22 cellular contexts compared by ENCODE assay signal in genomic region chr5:162591724-162592123, GRCh38.
A peak's percentile ranks its signal among the peaks of the same experiment; 100 is the strongest.
DNase-seq lines count a peak whose midpoint lies in the region; ATAC-seq, FAIRE-seq and TF ChIP-seq lines count a peak whose summit lies in the region.
"Had no signal": no experiment of that assay in that cellular context is flagged by ENCODE, and none has a peak within 500 bp of the region (broad histone marks: within the 10 kb centered on the region; RNA-seq: fewer than 3 reads in every experiment).

No MANE protein-coding gene starts in this region.

- TF ChIP-seq EP300 in HepG2 (IDR thresholded peaks at IDR 0.05; ENCODE audit: low read depth in 2 of 2, low read length in 2 of 2) = no peak
- TF ChIP-seq EP300 in HepG2 (CRISPR knock-in tag; IDR thresholded peaks at IDR 0.05; ENCODE audit: borderline replicate concordance) = no peak

- TF ChIP-seq POLR2A in HepG2 (IDR thresholded peaks at IDR 0.05; ENCODE audit: insufficient read depth in 1 of 2, low read depth in 2 of 2, low read length in 2 of 2) (no peak), right lobe of liver (IDR thresholded peaks at IDR 0.05) (no peak)

- H3K4me3 Mint-ChIP-seq in WTC11 = no peak overlapping the region
- H3K4me3 Mint-ChIP-seq in CD8-positive, alpha-beta T cell = no peak overlapping the region
- H3K4me3 Mint-ChIP-seq: CD14-positive monocyte; CD4-positive, alpha-beta memory T cell; CD4-positive, CD25-positive, alpha-beta regulatory T cell had no signal

- DNase-seq in HepG2 (ENCODE audit: low spot score) = no peak
- DNase-seq in right lobe of liver = no peak
- DNase-seq in WTC11 (ENCODE audit: low spot score) = no peak
- DNase-seq in mesendoderm = peak; percentile 4
- DNase-seq in NCI-H748 treated with DMSO at 0.1 percent for 48 hours (lab: John Stamatoyannopoulos, UW) = no peak
- no peak for DNase-seq in CD8-positive, alpha-beta T cell
- DNase-seq: 8988T; ACHN; BE2C; C1 segment of cervical spinal cord; Caco-2; CD4-positive, alpha-beta memory T cell; CD4-positive, CD25-positive, alpha-beta regulatory T cell; DMS79 treated with DMSO at 0.1 percent for 48 hours; GF-D8 had no signal

- no peaks in the 10 kb centered on the region for H3K79me2 ChIP-seq in HepG2 (ENCODE audit: insufficient read depth, low read length)
- no peaks in the 10 kb centered on the region for H3K79me2 ChIP-seq in mesendoderm (ENCODE audit: control insufficient read depth, insufficient read depth, low read length)

- H3K23ac ChIP-seq in mesendoderm (ENCODE audit: low read length) = no peak overlapping the region

- POLR2A ChIA-PET in HepG2 (lab: Yijun Ruan, JAX) (no interaction called here), WTC11 (lab: Charles Lee) (no interaction called here)
- POLR2A ChIA-PET in CD8-positive, alpha-beta T cell (lab: Charles Lee) = no interaction called here

- no peak for FAIRE-seq in HepG2 (lab: Jason Lieb, UNC)
- FAIRE-seq: A204.1, D721Med, G401.6, GM12891, GM19239 had no signal

- H3K9me3 Mint-ChIP-seq in WTC11 = peaks cover 38% of the 10 kb centered on the region
- peaks cover 12% of the 10 kb centered on the region for H3K9me3 Mint-ChIP-seq in CD8-positive, alpha-beta T cell

- H2AK5ac ChIP-seq in mesendoderm (ENCODE audit: low read length) = no peak overlapping the region

- H4K8ac ChIP-seq in mesendoderm (ENCODE audit: low read depth, low read length) = no peak overlapping the region

- H3K9me3 ChIP-seq in HepG2 (ENCODE audit: low read length) (peaks cover 88% of the 10 kb centered on the region), right lobe of liver (peaks cover 0 to 4% (median 0%) of the 10 kb centered on the region in 4 donors)
- H3K9me3 ChIP-seq in CD8-positive, alpha-beta T cell (ENCODE audit: low read length) = no peaks in the 10 kb centered on the region
- H3K9me3 ChIP-seq: BE2C, BLaER1, Caco-2 had no signal

- H3K27ac ChIP-seq in HepG2 (ENCODE audit: extremely low read length, insufficient read depth, low read length) (no peak overlapping the region), right lobe of liver (no peak overlapping the region), mesendoderm (ENCODE audit: low read depth, low read length) (no peak overlapping the region)
- H3K27ac ChIP-seq in CD8-positive, alpha-beta T cell (ENCODE audit: low read depth, low read length) = no peak overlapping the region
- H3K27ac ChIP-seq: BLaER1 had no signal

- no peak overlapping the region for H2BK5ac ChIP-seq in mesendoderm (ENCODE audit: low read length)

- no peak overlapping the region for H2BK120ac ChIP-seq in mesendoderm (ENCODE audit: low read depth, low read length)

- in situ Hi-C loops in HepG2 (cut with HindIII; ENCODE audit: extremely low pct_ligation_motif_present, low pct_unique_long_range_greater_than_20kb) = no loop called here

- H3K4me1 Mint-ChIP-seq in WTC11 = peaks cover 3% of the 10 kb centered on the region; the same call in 1 of the 2 replicates
- no peaks in the 10 kb centered on the region for H3K4me1 Mint-ChIP-seq in CD8-positive, alpha-beta T cell (ENCODE audit: low read depth)
- H3K4me1 Mint-ChIP-seq: CD14-positive monocyte; CD4-positive, alpha-beta memory T cell; CD4-positive, CD25-positive, alpha-beta regulatory T cell had no signal

- no peak overlapping the region for H2AFZ ChIP-seq in HepG2 (ENCODE audit: low read length)

- no peak overlapping the region for H3K56ac ChIP-seq in mesendoderm (ENCODE audit: low read length)

- CTCF ChIA-PET in HepG2 (lab: Yijun Ruan, JAX; ENCODE audit: low intra/inter-chr PET ratio, low total read pairs) = no interaction called here
- CTCF ChIA-PET in WTC11 (lab: Charles Lee) = no interaction called here
- CTCF ChIA-PET in CD8-positive, alpha-beta T cell (lab: Charles Lee) = no interaction called here

- ATAC-seq in HepG2 (no peak), right lobe of liver (no peak), WTC11 (no peak)
- no peak for ATAC-seq in CD8-positive, alpha-beta T cell

- H3K27me3 Mint-ChIP-seq in WTC11 (ENCODE audit: low read depth) = no peaks in the 10 kb centered on the region
- H3K27me3 Mint-ChIP-seq in CD8-positive, alpha-beta T cell (ENCODE audit: low read depth) = no peaks in the 10 kb centered on the region
- H3K27me3 Mint-ChIP-seq: CD4-positive, alpha-beta memory T cell; CD4-positive, CD25-positive, alpha-beta regulatory T cell had no signal

- no peak overlapping the region for H3K4me3 ChIP-seq in HepG2 (replicated peaks in 1 of 3; ENCODE audit: insufficient read depth in 1 of 3, low read depth in 2 of 3, low read length in 3 of 3)
- no peak overlapping the region for H3K4me3 ChIP-seq in right lobe of liver
- H3K4me3 ChIP-seq in mesendoderm (ENCODE audit: low read length) = no peak overlapping the region
- H3K4me3 ChIP-seq in CD8-positive, alpha-beta T cell (ENCODE audit: low read depth, low read length) = no peak overlapping the region
- H3K4me3 ChIP-seq: BLaER1 had no signal

- no peak overlapping the region for H3K18ac ChIP-seq in mesendoderm (ENCODE audit: low read length)

- no peaks in the 10 kb centered on the region for H3K79me1 ChIP-seq in mesendoderm (ENCODE audit: low read length)

- peaks cover 17% of the 10 kb centered on the region for H3K36me3 Mint-ChIP-seq in WTC11
- H3K36me3 Mint-ChIP-seq in CD8-positive, alpha-beta T cell = no peaks in the 10 kb centered on the region
- H3K36me3 Mint-ChIP-seq: CD14-positive monocyte; CD4-positive, alpha-beta memory T cell; CD4-positive, CD25-positive, alpha-beta regulatory T cell had no signal

- H3K4me1 ChIP-seq in HepG2 (ENCODE audit: insufficient read depth, low read length) (no peaks in the 10 kb centered on the region), right lobe of liver (no peaks in the 10 kb centered on the region), mesendoderm (ENCODE audit: control insufficient read depth, low read depth, low read length) (no peaks in the 10 kb centered on the region)
- H3K4me1 ChIP-seq in CD8-positive, alpha-beta T cell (ENCODE audit: insufficient read depth, low read length) = no peaks in the 10 kb centered on the region
- H3K4me1 ChIP-seq: BE2C, BLaER1, Caco-2 had no signal

- H4K20me1 ChIP-seq in HepG2 (ENCODE audit: insufficient read depth, low read length) = no peaks in the 10 kb centered on the region
- H4K20me1 ChIP-seq: BLaER1 had no signal

- no peak for TF ChIP-seq RAD21 in HepG2 (CRISPR knock-in tag; IDR thresholded peaks at IDR 0.05)

- H3K9ac ChIP-seq in HepG2 (ENCODE audit: insufficient read depth, low read depth, low read length) (no peak overlapping the region), mesendoderm (ENCODE audit: low read length) (no peak overlapping the region)
- H3K9ac ChIP-seq: BLaER1 had no signal

- intact Hi-C loops in HepG2 (cut with micrococcal nuclease; ENCODE audit: unreplicated experiment) (no loop called here), right lobe of liver (cut with DNase I) (no loop called here)
- intact Hi-C loops in CD8-positive, alpha-beta T cell (cut with DNase I, micrococcal nuclease) = no loop called here

- no peak overlapping the region for H2BK15ac ChIP-seq in mesendoderm (replicated peaks; ENCODE audit: low read depth)

- TF ChIP-seq CTCF in HepG2 (CRISPR knock-in tag; IDR thresholded peaks at IDR 0.05) (no peak), right lobe of liver (IDR thresholded peaks at IDR 0.05) (no peak), WTC11 (IDR thresholded peaks at IDR 0.05) (no peak)
- no peak for TF ChIP-seq CTCF in CD8-positive, alpha-beta T cell (IDR thresholded peaks at IDR 0.05)

- H3K4me2 ChIP-seq in HepG2 (ENCODE audit: low read depth, low read length) (no peak overlapping the region), mesendoderm (ENCODE audit: low read length) (no peak overlapping the region)
- H3K4me2 ChIP-seq: BLaER1 had no signal

- no peak overlapping the region for H3K27ac Mint-ChIP-seq in WTC11
- H3K27ac Mint-ChIP-seq in CD8-positive, alpha-beta T cell = no peak overlapping the region
- H3K27ac Mint-ChIP-seq: CD14-positive monocyte; CD4-positive, alpha-beta memory T cell; CD4-positive, CD25-positive, alpha-beta regulatory T cell had no signal

- no peak overlapping the region for H3K4ac ChIP-seq in mesendoderm (ENCODE audit: low read depth, low read length)

- H4K5ac ChIP-seq in mesendoderm (ENCODE audit: low read length) = no peak overlapping the region

- no peaks in the 10 kb centered on the region for H3K27me3 ChIP-seq in HepG2 (ENCODE audit: control insufficient read depth in 1 of 2, insufficient read depth in 2 of 2, low read length in 2 of 2)
- no peaks in the 10 kb centered on the region for H3K27me3 ChIP-seq in right lobe of liver
- no peaks in the 10 kb centered on the region for H3K27me3 ChIP-seq in mesendoderm (ENCODE audit: insufficient read depth, low read length, poor library complexity)
- no peaks in the 10 kb centered on the region for H3K27me3 ChIP-seq in CD8-positive, alpha-beta T cell (ENCODE audit: insufficient read depth, low read length)
- H3K27me3 ChIP-seq: BE2C, BLaER1 had no signal

- no TSS peak for BruUV-seq in HepG2 (replicated peaks; lab: Mats Ljungman, UMichigan)

- H3K36me3 ChIP-seq in HepG2 (replicated peaks in 1 of 2; ENCODE audit: control insufficient read depth in 1 of 2, insufficient read depth in 2 of 2, low read length in 2 of 2) (no peaks in the 10 kb centered on the region), right lobe of liver (no peaks in the 10 kb centered on the region), mesendoderm (ENCODE audit: control insufficient read depth, insufficient read depth, low read length) (no peaks in the 10 kb centered on the region)
- H3K36me3 ChIP-seq in CD8-positive, alpha-beta T cell (ENCODE audit: insufficient read depth, low read length) = no peaks in the 10 kb centered on the region
- H3K36me3 ChIP-seq: BE2C, BLaER1 had no signal

TF ChIP-seq in HepG2, 621 proteins besides CTCF, POLR2A, EP300 and RAD21:
- TF ChIP-seq RCOR2 (CRISPR knock-in tag; IDR thresholded peaks at IDR 0.05) = no peak
- peak; percentile 59; the same call in 1 of the 2 replicates for TF ChIP-seq ZNF317 (CRISPR knock-in tag; IDR thresholded peaks at IDR 0.05)

TF ChIP-seq in WTC11, 78 proteins besides CTCF, POLR2A, EP300 and RAD21:
- no peak for TF ChIP-seq FOXK1 (CRISPR knock-in tag; IDR thresholded peaks at IDR 0.05)
- peak; percentile 97 for TF ChIP-seq ZNF317 (CRISPR knock-in tag; IDR thresholded peaks at IDR 0.05; ENCODE audit: borderline replicate concordance, low read depth)

Comparison
In these comparisons a context has a peak if more than half of its experiments do, and no peak if none do; other contexts are left out.
1. Of the 50 proteins assayed by ChIP-seq in both HepG2 and WTC11: peak only in HepG2: none; only in WTC11: none; in both: ZNF317; in neither: 49.